ENCODE assay signal across 23 cellular contexts in genomic region chr13:101703838-101704237, GRCh38.
"Had no signal": no experiment of that assay in that cellular context is flagged by ENCODE, and none has a peak within 500 bp of the region (broad histone marks: within the 10 kb centered on the region; RNA-seq: fewer than 3 reads in every experiment).

No MANE protein-coding gene starts in this region.

- ATAC-seq: activated CD8-positive, alpha-beta T cell treated with anti-CD3 and anti-CD28 coated beads for 36 hours; activated T-cell treated with anti-CD3 and anti-CD28 coated beads, Interleukin-2, amount 50 U/mL, for 4 hours; activated T-helper 17 cell treated with anti-CD3 and anti-CD28 coated beads, Interleukin-2, amount 50 U/mL, for 72 hours; esophagus mucosa; heart right ventricle; mucosa of descending colon; natural killer cell treated with Interleukin-12 subunit alpha and Interleukin-12 subunit beta and Interleukin-15 and Interleukin-18, amount 100 ng/mL, for 72 hours; right lobe of liver; stimulated activated naive CD8-positive, alpha-beta T cell treated with anti-CD3 and anti-CD28 coated beads, Interleukin-15, Interleukin-2, amounts not matched to agents 100 U/mL and 50 U/mL, for 24 hours had no signal

- H3K4me3 Mint-ChIP-seq: activated B cell treated with CpG ODN at 0.5 μM for 24 hours; activated CD8-positive, alpha-beta T cell treated with anti-CD3 and anti-CD28 coated beads for 36 hours; activated T-cell treated with anti-CD3 and anti-CD28 coated beads, Interleukin-2, amount 50 U/mL, for 4 hours; activated T-helper 17 cell treated with anti-CD3 and anti-CD28 coated beads, Interleukin-2, amount 50 U/mL, for 72 hours; natural killer cell treated with Interleukin-12 subunit alpha and Interleukin-12 subunit beta and Interleukin-15 and Interleukin-18, amount 100 ng/mL, for 72 hours had no signal

- H3K4me1 ChIP-seq: testis, transverse colon had no signal

- H3K9me3 Mint-ChIP-seq: activated B cell treated with CpG ODN at 0.5 μM for 24 hours; activated CD8-positive, alpha-beta T cell treated with anti-CD3 and anti-CD28 coated beads for 36 hours; activated T-cell treated with anti-CD3 and anti-CD28 coated beads, Interleukin-2, amount 50 U/mL, for 4 hours; activated T-helper 17 cell treated with anti-CD3 and anti-CD28 coated beads, Interleukin-2, amount 50 U/mL, for 72 hours; natural killer cell treated with Interleukin-12 subunit alpha and Interleukin-12 subunit beta and Interleukin-15 and Interleukin-18, amount 100 ng/mL, for 72 hours had no signal

- H3K27me3 Mint-ChIP-seq: activated B cell treated with CpG ODN at 0.5 μM for 24 hours had no signal

- H3K27ac ChIP-seq: brain microvascular endothelial cell, heart right ventricle, left ventricle myocardium inferior, right lobe of liver, testis, transverse colon had no signal

- H3K9me3 ChIP-seq: heart right ventricle, left ventricle myocardium inferior, mucosa of descending colon, right lobe of liver, testis, transverse colon had no signal

- H3K4me1 Mint-ChIP-seq: activated B cell treated with CpG ODN at 0.5 μM for 24 hours had no signal

- DNase-seq: activated B cell treated with CpG ODN at 0.5 μM for 24 hours; activated CD4-positive, alpha-beta T cell treated with anti-CD3 and anti-CD28 coated beads, Interleukin-2, amount 50 U/mL, for 1 hour; activated CD8-positive, alpha-beta T cell treated with anti-CD3 and anti-CD28 coated beads for 36 hours; activated gamma-delta T cell treated with Interleukin-2 at 50 U/mL for 16 hours; activated naive CD4-positive, alpha-beta T cell treated with anti-CD3 and anti-CD28 coated beads, Interleukin-2, amount 50 U/mL, for 16 hours; activated T-cell treated with anti-CD3 and anti-CD28 coated beads, Interleukin-2, amount 50 U/mL, for 4 hours; amniotic stem cell; brain microvascular endothelial cell; foreskin fibroblast; heart right ventricle; left ventricle myocardium inferior; mucosa of descending colon; right lobe of liver; stimulated activated CD4-positive, alpha-beta T cell treated with anti-CD3 and anti-CD28 coated beads, Interleukin-2, amount 100 ng/mL, for 48 hours; stimulated activated naive CD8-positive, alpha-beta T cell treated with anti-CD3 and anti-CD28 coated beads, Interleukin-15, Interleukin-2, amounts not matched to agents 100 U/mL and 50 U/mL, for 24 hours; T-helper 2 cell; testis; transverse colon had no signal

- H3K4me3 ChIP-seq: heart right ventricle, left ventricle myocardium inferior, lung, mucosa of descending colon, right lobe of liver, testis, transverse colon had no signal

- H3K36me3 Mint-ChIP-seq: natural killer cell treated with Interleukin-12 subunit alpha and Interleukin-12 subunit beta and Interleukin-15 and Interleukin-18, amount 100 ng/mL, for 72 hours had no signal

- H3K27ac Mint-ChIP-seq: activated B cell treated with CpG ODN at 0.5 μM for 24 hours; activated CD8-positive, alpha-beta T cell treated with anti-CD3 and anti-CD28 coated beads for 36 hours; activated T-helper 17 cell treated with anti-CD3 and anti-CD28 coated beads, Interleukin-2, amount 50 U/mL, for 72 hours; natural killer cell treated with Interleukin-12 subunit alpha and Interleukin-12 subunit beta and Interleukin-15 and Interleukin-18, amount 100 ng/mL, for 72 hours; progenitor cell of endocrine pancreas had no signal

- H3K27me3 ChIP-seq: brain microvascular endothelial cell, right lobe of liver, testis, transverse colon had no signal

- H3K36me3 ChIP-seq: heart right ventricle, left ventricle myocardium inferior, right lobe of liver, transverse colon had no signal
